ENCODE assay signal across 14 cellular contexts in genomic region chr3:195117978-195118581, GRCh38.
DNase-seq lines count a peak whose midpoint lies in the region; ATAC-seq and TF ChIP-seq lines count a peak whose summit lies in the region.
"Had no signal": no experiment of that assay in that cellular context is flagged by ENCODE, and none has a peak within 500 bp of the region (broad histone marks: within the 10 kb centered on the region; RNA-seq: fewer than 3 reads in every experiment).

No MANE protein-coding gene starts in this region.

- ATAC-seq in activated B cell treated with CpG ODN at 0.5 μM for 24 hours (ENCODE audit: low read depth) (peak; percentile 70), HG02642 (IDR thresholded peaks at IDR 0.05; ENCODE audit: poor library complexity, unreplicated experiment) (no peak)

- 61 to 70% methylated on average over 10 of the region's 10 CpGs for WGBS in tibial nerve, 2 donors

- TF ChIP-seq POLR2A in tibial nerve (IDR thresholded peaks at IDR 0.05): no peak

- H3K9me3 ChIP-seq in tibial nerve: no peaks in the 10 kb centered on the region

- POLR2A ChIA-PET in BJ (lab: Charles Lee): no interaction called here
- POLR2A ChIA-PET in activated B cell treated with CpG ODN at 0.5 μM for 24 hours (lab: Charles Lee): no interaction called here

- peak in 1 of 2 donors; percentile 7 for TF ChIP-seq EP300 in tibial nerve (IDR thresholded peaks at IDR 0.05)

- peak overlapping the region in 1 of 4 donors; percentile 44 for H3K27ac ChIP-seq in tibial nerve
- H3K27ac ChIP-seq: coronary artery had no signal

- H3K27me3 Mint-ChIP-seq in activated B cell treated with CpG ODN at 0.5 μM for 24 hours: no peaks in the 10 kb centered on the region
- H3K27me3 Mint-ChIP-seq: activated CD4-positive, alpha-beta T cell treated with anti-CD3 and anti-CD28 coated beads, Interleukin-2, amount 10 ng/mL, durations not matched to agents 24 days and 14 days; naive thymus-derived CD8-positive, alpha-beta T cell had no signal

- no peak for DNase-seq in BJ (ENCODE audit: low read depth)
- peak; percentile 30 for DNase-seq in HK-2 (ENCODE audit: unreplicated experiment)
- DNase-seq in activated B cell treated with CpG ODN at 0.5 μM for 24 hours: no peak
- DNase-seq in iPS-NIHi7 (ENCODE audit: extremely low spot score): peak; percentile 43
- no peak for DNase-seq in stimulated activated CD4-positive, alpha-beta T cell treated with anti-CD3 and anti-CD28 coated beads, Interleukin-1b, Interleukin-23, amount 100 ng/mL, for 48 hours
- DNase-seq in tibial nerve (ENCODE audit: low spot score in 2 of 2): no peak
- DNase-seq in NCI-H1436 (lab: John Stamatoyannopoulos, UW): no peak
- DNase-seq: activated CD4-positive, alpha-beta T cell treated with anti-CD3 and anti-CD28 coated beads, Interleukin-2, amount 10 ng/mL, durations not matched to agents 24 days and 14 days; DMS 273 treated with DMSO at 0.1 percent for 48 hours; NCI-H1694; stimulated activated CD8-positive, alpha-beta memory T cell treated with anti-CD3 and anti-CD28 coated beads, Interleukin-4, amount 100 ng/mL, for 48 hours had no signal

- H3K27me3 ChIP-seq in BJ (ENCODE audit: control insufficient read depth, insufficient read depth, low read length) (no peaks in the 10 kb centered on the region), tibial nerve (no peaks in the 10 kb centered on the region)

- intact Hi-C loops in activated B cell treated with CpG ODN at 0.5 μM for 24 hours (cut with micrococcal nuclease): loop anchor here (1.0 kb wide), 1 partner anchor 11 kb away; no protein-coding TSS in a partner anchor

- H3K27ac Mint-ChIP-seq in activated B cell treated with CpG ODN at 0.5 μM for 24 hours: peak overlapping the region; percentile 12
- H3K27ac Mint-ChIP-seq: activated CD4-positive, alpha-beta T cell treated with anti-CD3 and anti-CD28 coated beads, Interleukin-2, amount 10 ng/mL, durations not matched to agents 24 days and 14 days had no signal

- TF ChIP-seq CTCF in BJ (IDR thresholded peaks at IDR 0.05; ENCODE audit: insufficient read depth, low read depth, low read length): peak; percentile 28; the same call in 1 of the 2 replicates
- no peak for TF ChIP-seq CTCF in activated B cell treated with CpG ODN at 0.5 μM for 24 hours (IDR thresholded peaks at IDR 0.05)
- TF ChIP-seq CTCF in tibial nerve (IDR thresholded peaks at IDR 0.05): no peak

- CTCF ChIA-PET in BJ (lab: Yijun Ruan, JAX) (interaction anchor here (0.7 to 2.8 kb wide), 3 partner anchors 13 to 121 kb away, joined by 3 to 9 read pairs (median 5); no protein-coding TSS in a partner anchor), activated B cell treated with CpG ODN at 0.5 μM for 24 hours (lab: Charles Lee) (interaction anchor here (0.6 to 1.9 kb wide), 3 partner anchors 10 to 435 kb away, joined by 3 to 5 read pairs (median 3); no protein-coding TSS in a partner anchor)

- 0 out of 2 replicates have a peak, but pooled peaks cover 1% of the 10 kb centered on the region for H3K36me3 ChIP-seq in BJ (ENCODE audit: control insufficient read depth, insufficient read depth, low read length)
- H3K36me3 ChIP-seq in tibial nerve: no peaks in the 10 kb centered on the region

- peaks cover 11% of the 10 kb centered on the region for H3K4me1 Mint-ChIP-seq in activated B cell treated with CpG ODN at 0.5 μM for 24 hours

- no peak overlapping the region for H3K4me3 Mint-ChIP-seq in activated B cell treated with CpG ODN at 0.5 μM for 24 hours
- H3K4me3 Mint-ChIP-seq: activated CD4-positive, alpha-beta T cell treated with anti-CD3 and anti-CD28 coated beads, Interleukin-2, amount 10 ng/mL, durations not matched to agents 24 days and 14 days; naive thymus-derived CD8-positive, alpha-beta T cell had no signal

- H3K9me3 Mint-ChIP-seq in activated B cell treated with CpG ODN at 0.5 μM for 24 hours: no peaks in the 10 kb centered on the region
- H3K9me3 Mint-ChIP-seq: activated CD4-positive, alpha-beta T cell treated with anti-CD3 and anti-CD28 coated beads, Interleukin-2, amount 10 ng/mL, durations not matched to agents 24 days and 14 days; naive thymus-derived CD8-positive, alpha-beta T cell had no signal

- H3K4me3 ChIP-seq in BJ (ENCODE audit: low read depth, low read length): no peak overlapping the region
- no peak overlapping the region for H3K4me3 ChIP-seq in tibial nerve
- H3K4me3 ChIP-seq: coronary artery had no signal

- no peaks in the 10 kb centered on the region for H3K36me3 Mint-ChIP-seq in activated B cell treated with CpG ODN at 0.5 μM for 24 hours (ENCODE audit: low read depth)
- H3K36me3 Mint-ChIP-seq: naive thymus-derived CD8-positive, alpha-beta T cell had no signal

- H3K4me1 ChIP-seq in tibial nerve: peaks cover 0 to 32% (median 11%) of the 10 kb centered on the region in 4 donors

Comparison
In these comparisons a context has a peak if more than half of its experiments do, and no peak if none do; other contexts are left out.
1. DNase-seq: peak in HK-2 (single experiment) and iPS-NIHi7 (single experiment); none in BJ (single experiment), activated B cell treated with CpG ODN at 0.5 μM for 24 hours (single experiment), stimulated activated CD4-positive, alpha-beta T cell treated with anti-CD3 and anti-CD28 coated beads, Interleukin-1b, Interleukin-23, amount 100 ng/mL, for 48 hours (single experiment), tibial nerve (0 of 2) and NCI-H1436 (single experiment).